17 cellular contexts compared by ENCODE assay signal in the genomic region with DNA sequence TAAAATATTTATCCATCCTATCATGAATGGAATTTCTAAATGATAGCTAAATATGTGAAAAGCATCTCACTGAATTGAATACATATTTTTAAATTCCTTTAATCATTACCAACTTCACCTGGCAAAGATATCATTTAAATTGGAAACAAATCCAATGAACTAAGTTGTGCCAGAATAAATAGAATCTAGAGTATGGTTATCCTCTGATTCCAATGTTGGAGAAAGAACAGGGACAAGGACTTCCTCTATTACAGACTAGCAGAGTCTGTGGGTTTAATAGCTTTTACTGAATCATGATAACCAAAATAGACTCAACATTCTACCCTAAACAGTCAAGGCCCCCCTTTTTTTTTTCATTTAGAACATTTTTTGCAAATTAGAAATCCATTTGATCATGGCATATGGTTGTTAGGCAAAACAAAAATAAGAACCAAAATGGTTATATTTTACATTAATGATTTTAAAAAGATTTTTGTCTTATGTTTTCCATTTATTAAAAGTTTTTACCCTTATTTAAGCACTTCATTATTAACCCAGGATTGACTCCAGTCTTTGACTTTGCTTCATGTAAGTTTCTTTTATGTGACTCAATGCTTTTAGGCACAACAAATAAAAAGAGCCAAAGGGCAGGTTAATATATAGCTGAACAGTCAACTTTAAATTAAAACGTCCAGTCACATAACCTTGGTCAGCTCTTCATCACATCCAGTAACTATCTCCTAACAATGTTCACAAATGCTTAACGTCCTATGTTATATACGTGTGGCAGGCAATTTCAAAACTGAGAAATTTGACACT. TPM values are rescaled to one million over a fixed set of nuclear protein-coding genes. Genes with fewer than 3 reads are reported as not detected.
DNase-seq lines count a peak whose midpoint lies in the region; ATAC-seq and TF ChIP-seq lines count a peak whose summit lies in the region.
"Had no signal": no experiment of that assay in that cellular context is flagged by ENCODE, and none has a peak within 500 bp of the region (broad histone marks: within the 10 kb centered on the region; RNA-seq: fewer than 3 reads in every experiment).

No MANE protein-coding gene starts in this region.

- H3K56ac ChIP-seq in mesendoderm (ENCODE audit: low read length), result no peak overlapping the region

- H3K9me3 ChIP-seq in heart left ventricle, result peaks cover 0 to 4% (median 0%) of the 10 kb centered on the region in 12 donors
- H3K9me3 ChIP-seq in SK-N-SH, result no peaks in the 10 kb centered on the region
- H3K9me3 ChIP-seq in tibial artery, result no peaks in the 10 kb centered on the region
- H3K9me3 ChIP-seq: BLaER1, HAP-1 had no signal

- no peak for DNase-seq in Right ventricle myocardium inferior (ENCODE audit: missing footprints)
- DNase-seq in heart left ventricle, result no peak
- no peak for DNase-seq in SK-N-SH
- peak; percentile 86 for DNase-seq in fibroblast of the aortic adventitia (ENCODE audit: low read depth)
- DNase-seq in tibial artery, result no peak
- DNase-seq in HuH-7 (ENCODE audit: low spot score), result no peak
- DNase-seq in mesendoderm, result no peak
- DNase-seq: CD4-positive, alpha-beta memory T cell; DMS153; DMS79; GDM1; GOT3 had no signal

- peak in 1 of 2 experiments; percentile 23; a peak in 1 of 4 replicates for TF ChIP-seq EP300 in SK-N-SH (IDR thresholded peaks at IDR 0.05; ENCODE audit: borderline replicate concordance in 1 of 2, low read depth in 1 of 2, low read length in 1 of 2)

- no peak overlapping the region for H4K5ac ChIP-seq in mesendoderm (ENCODE audit: low read length)

- H3K4me1 ChIP-seq in heart left ventricle (peaks cover 0 to 7% (median 0%) of the 10 kb centered on the region in 12 donors), SK-N-SH (ENCODE audit: control insufficient read depth in 1 of 2, insufficient read depth in 2 of 2, low read depth in 1 of 2, low read length in 1 of 2) (no peaks in the 10 kb centered on the region), tibial artery (peaks cover 0 to 21% (median 0%) of the 10 kb centered on the region in 4 donors), mesendoderm (ENCODE audit: control insufficient read depth, low read depth, low read length) (no peaks in the 10 kb centered on the region)
- H3K4me1 ChIP-seq: BLaER1, HAP-1 had no signal

- intact Hi-C loops in Right ventricle myocardium inferior (cut with DNase I), result no loop called here
- intact Hi-C loops in heart left ventricle (cut with DNase I), result no loop called here
- intact Hi-C loops in tibial artery (cut with DNase I; ENCODE audit: low total_unique reads), result no loop called here

- no peak overlapping the region for H3K4ac ChIP-seq in mesendoderm (ENCODE audit: low read depth, low read length)

- H4K20me1 ChIP-seq in SK-N-SH (ENCODE audit: insufficient read depth), result no peaks in the 10 kb centered on the region
- H4K20me1 ChIP-seq: BLaER1 had no signal

- no peak overlapping the region for H2AFZ ChIP-seq in SK-N-SH (ENCODE audit: low read depth)

- 75 to 81% (median 78%) methylated on average over 3 of the region's 3 CpGs for WGBS in heart left ventricle, 4 donors
- 31% methylated on average over 3 of the region's 3 CpGs for whole genome bisulfite sequencing in SK-N-SH (ENCODE audit: low lambda C conversion rate)
- WGBS in mesendoderm (ENCODE audit: extremely low coverage, insufficient coverage, low lambda C conversion rate), result no CpG with 5 or more reads among the region's 3 CpGs

- TF ChIP-seq CTCF in heart left ventricle (IDR thresholded peaks at IDR 0.05), result no peak
- TF ChIP-seq CTCF in SK-N-SH (IDR thresholded peaks at IDR 0.05), result no peak
- TF ChIP-seq CTCF in fibroblast of the aortic adventitia (IDR thresholded peaks at IDR 0.05; ENCODE audit: insufficient read depth, low read length), result no peak
- no peak for TF ChIP-seq CTCF in tibial artery (IDR thresholded peaks at IDR 0.05)

- H3K79me2 ChIP-seq in SK-N-SH (ENCODE audit: insufficient read depth) (no peaks in the 10 kb centered on the region), mesendoderm (ENCODE audit: control insufficient read depth, insufficient read depth, low read length) (no peaks in the 10 kb centered on the region)

- POLR2A ChIA-PET in SK-N-SH (lab: Yijun Ruan, JAX), result no interaction called here

- no peaks in the 10 kb centered on the region for H3K79me1 ChIP-seq in mesendoderm (ENCODE audit: low read length)

- H2BK15ac ChIP-seq in mesendoderm (replicated peaks; ENCODE audit: low read depth), result no peak overlapping the region

- H2AK5ac ChIP-seq in mesendoderm (ENCODE audit: low read length), result no peak overlapping the region

- CTCF ChIA-PET in SK-N-SH (lab: Yijun Ruan, JAX), result no interaction called here

- no peaks in the 10 kb centered on the region for H3K36me3 ChIP-seq in heart left ventricle
- no peaks in the 10 kb centered on the region for H3K36me3 ChIP-seq in SK-N-SH (replicated peaks in 1 of 2; ENCODE audit: control insufficient read depth in 1 of 2, insufficient read depth in 2 of 2, low read length in 1 of 2)
- H3K36me3 ChIP-seq in tibial artery, result no peaks in the 10 kb centered on the region
- H3K36me3 ChIP-seq in mesendoderm (ENCODE audit: control insufficient read depth, insufficient read depth, low read length), result no peaks in the 10 kb centered on the region
- H3K36me3 ChIP-seq: BLaER1, HAP-1 had no signal

- no peak overlapping the region for H3K4me3 ChIP-seq in heart left ventricle
- no peak overlapping the region for H3K4me3 ChIP-seq in SK-N-SH (ENCODE audit: low read depth in 2 of 2, low read length in 1 of 2)
- no peak overlapping the region for H3K4me3 ChIP-seq in fibroblast of the aortic adventitia (ENCODE audit: low read depth, low read length)
- H3K4me3 ChIP-seq in tibial artery, result no peak overlapping the region
- H3K4me3 ChIP-seq in mesendoderm (ENCODE audit: low read length), result no peak overlapping the region
- H3K4me3 ChIP-seq: BLaER1, HAP-1 had no signal

- no peak overlapping the region for H3K9ac ChIP-seq in SK-N-SH
- H3K9ac ChIP-seq in mesendoderm (ENCODE audit: low read length), result no peak overlapping the region
- H3K9ac ChIP-seq: BLaER1 had no signal

- 0 out of 2 replicates have a peak, but pooled peaks cover 3% of the 10 kb centered on the region for H3K9me2 ChIP-seq in SK-N-SH

- no peaks in the 10 kb centered on the region for H3K27me3 ChIP-seq in heart left ventricle
- H3K27me3 ChIP-seq in SK-N-SH (ENCODE audit: insufficient read depth), result no peaks in the 10 kb centered on the region
- no peaks in the 10 kb centered on the region for H3K27me3 ChIP-seq in tibial artery
- H3K27me3 ChIP-seq in mesendoderm (ENCODE audit: insufficient read depth, low read length, poor library complexity), result no peaks in the 10 kb centered on the region
- H3K27me3 ChIP-seq: BLaER1 had no signal

- peak; percentile 52 for ATAC-seq in Right ventricle myocardium inferior
- no peak for ATAC-seq in heart left ventricle
- ATAC-seq in GM21737 (IDR thresholded peaks at IDR 0.05; ENCODE audit: unreplicated experiment), result no peak

- H3F3A ChIP-seq in SK-N-SH (replicated peaks; ENCODE audit: insufficient read depth), result no peaks in the 10 kb centered on the region

- no peak overlapping the region for H2BK120ac ChIP-seq in mesendoderm (ENCODE audit: low read depth, low read length)

- no peak overlapping the region for H2BK5ac ChIP-seq in mesendoderm (ENCODE audit: low read length)

- no peak overlapping the region for H4K8ac ChIP-seq in mesendoderm (ENCODE audit: low read depth, low read length)

- TF ChIP-seq POLR2A in heart left ventricle (IDR thresholded peaks at IDR 0.05), result no peak

- no peak for TF ChIP-seq RAD21 in SK-N-SH (IDR thresholded peaks at IDR 0.05; ENCODE audit: low read length)

- H3K18ac ChIP-seq in mesendoderm (ENCODE audit: low read length), result no peak overlapping the region

- no peak overlapping the region for H3K4me2 ChIP-seq in SK-N-SH
- no peak overlapping the region for H3K4me2 ChIP-seq in mesendoderm (ENCODE audit: low read length)
- H3K4me2 ChIP-seq: BLaER1 had no signal

- H3K23ac ChIP-seq in mesendoderm (ENCODE audit: low read length), result no peak overlapping the region

- H3K27ac ChIP-seq in heart left ventricle (peak overlapping the region in 2 of 12 donors; percentile 4 to 6), SK-N-SH (ENCODE audit: low read depth in 2 of 2, low read length in 1 of 2) (peak overlapping the region in 1 of 2 experiments; percentile 21; a peak in 2 of 4 replicates), tibial artery (peak overlapping the region; percentile 35), mesendoderm (ENCODE audit: low read depth, low read length) (no peak overlapping the region)
- H3K27ac ChIP-seq: 22Rv1, BLaER1 had no signal

TF ChIP-seq in SK-N-SH, 30 proteins besides CTCF, POLR2A, EP300 and RAD21:
- no peak for TF ChIP-seq POLR2AphosphoS5 (IDR thresholded peaks at IDR 0.05; ENCODE audit: low read depth, low read length)
- peak; percentile 59 for TF ChIP-seq TCF12 (IDR thresholded peaks at IDR 0.05)
- TF ChIP-seq, protein P1, sequence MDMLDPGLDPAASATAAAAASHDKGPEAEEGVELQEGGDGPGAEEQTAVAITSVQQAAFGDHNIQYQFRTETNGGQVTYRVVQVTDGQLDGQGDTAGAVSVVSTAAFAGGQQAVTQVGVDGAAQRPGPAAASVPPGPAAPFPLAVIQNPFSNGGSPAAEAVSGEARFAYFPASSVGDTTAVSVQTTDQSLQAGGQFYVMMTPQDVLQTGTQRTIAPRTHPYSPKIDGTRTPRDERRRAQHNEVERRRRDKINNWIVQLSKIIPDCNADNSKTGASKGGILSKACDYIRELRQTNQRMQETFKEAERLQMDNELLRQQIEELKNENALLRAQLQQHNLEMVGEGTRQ (IDR thresholded peaks at IDR 0.05; ENCODE audit: borderline replicate concordance, low read depth, low read length), result no peak
- 0 out of 2 replicates have a peak, but pooled peaks have one; percentile 7 for TF ChIP-seq NFIC (IDR thresholded peaks at IDR 0.05; ENCODE audit: borderline replicate concordance)

RNA-seq across cellular contexts. Expression of a gene that starts 32.9 kb away (rescaled TPM):
- 20.0 TPM for total RNA-seq in Right ventricle myocardium inferior
- total RNA-seq in heart left ventricle, result 100 to 1,000 TPM in 2 of 9 donors, 10 to 100 TPM in 7; 23.9 to 110 (median 56.3) TPM
- polyA plus RNA-seq in heart left ventricle, result 10 to 100 TPM; 21.7 to 43.9 TPM
- 0.07 and 0.19 TPM in 2 replicates for polyA plus RNA-seq in SK-N-SH (2012; rRNA removed)
- 0.14 and 0.18 TPM in 2 replicates for polyA plus RNA-seq in SK-N-SH (2012; cell fraction: cytosol; rRNA removed)
- polyA plus RNA-seq in SK-N-SH (2012; cell fraction: nucleus; rRNA removed), result 0.20 and 0.42 TPM in 2 replicates
- 29.0 and 29.5 TPM in 2 replicates for total RNA-seq in fibroblast of the aortic adventitia (ENCODE audit: low replicate concordance)
- 1.4 TPM for polyA plus RNA-seq in mesendoderm (2013, experiment 1 of 2)
- 1.1 TPM for polyA plus RNA-seq in mesendoderm (2013, experiment 2 of 2)
- total RNA-seq: CD4-positive, alpha-beta memory T cell had no signal
- polyA plus RNA-seq: CD14-positive monocyte; CD4-positive, alpha-beta memory T cell had no signal
